17 cellular contexts compared by ENCODE assay signal in the genomic region with DNA sequence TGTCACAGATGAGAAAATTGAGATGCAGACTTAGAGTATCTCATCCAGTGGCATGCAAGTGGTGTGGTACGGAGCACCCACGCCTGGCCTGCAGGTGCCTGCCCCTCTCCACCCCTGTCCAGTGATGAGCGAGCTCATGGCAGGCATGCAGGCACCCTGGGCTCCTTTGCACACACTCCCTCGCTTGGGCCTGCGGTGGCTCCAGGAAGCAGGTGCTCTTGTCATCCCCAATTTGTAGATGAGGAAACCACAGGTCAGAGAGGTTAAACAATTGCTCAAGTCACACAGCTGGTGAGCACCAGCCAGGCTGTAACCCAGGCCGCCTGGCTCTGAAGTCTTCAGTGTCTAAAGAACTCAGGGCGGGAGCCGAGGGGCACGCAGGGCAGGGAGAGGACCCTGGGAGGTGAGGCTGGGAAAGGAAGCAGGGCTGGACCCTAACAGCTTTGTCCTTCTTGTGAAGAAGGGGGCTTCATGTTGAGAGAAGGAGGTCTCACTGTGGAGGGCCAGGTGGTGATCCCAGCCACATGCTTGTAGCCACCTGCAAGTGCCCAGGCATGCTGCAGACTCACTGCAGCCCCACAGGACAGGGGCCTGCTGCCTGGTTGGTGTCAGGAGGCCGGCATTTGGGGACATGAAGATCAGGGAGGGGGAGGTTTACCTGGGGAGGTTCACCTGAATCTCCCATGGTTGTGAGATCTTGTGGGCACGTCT.
"Had no signal": no experiment of that assay in that cellular context is flagged by ENCODE, and none has a peak within 500 bp of the region (broad histone marks: within the 10 kb centered on the region; RNA-seq: fewer than 3 reads in every experiment).

No MANE protein-coding gene starts in this region.

- ATAC-seq: activated CD4-positive, alpha-beta T cell treated with anti-CD3 and anti-CD28 coated beads for 36 hours; body of pancreas; effector memory CD8-positive, alpha-beta T cell; left cardiac atrium; lower lobe of right lung had no signal

- H3K4me2 ChIP-seq: hepatocyte had no signal

- H3K27me3 Mint-ChIP-seq: activated CD4-positive, alpha-beta T cell treated with anti-CD3 and anti-CD28 coated beads for 36 hours; activated naive CD8-positive, alpha-beta T cell treated with anti-CD3 and anti-CD28 coated beads for 36 hours had no signal

- H3K27me3 ChIP-seq: body of pancreas, esophagus squamous epithelium, hepatocyte, upper lobe of right lung had no signal

- H3K9me3 ChIP-seq: body of pancreas, esophagus squamous epithelium, lower lobe of right lung, upper lobe of right lung had no signal

- H3K4me1 Mint-ChIP-seq: activated CD4-positive, alpha-beta T cell treated with anti-CD3 and anti-CD28 coated beads for 36 hours had no signal

- H3K79me2 ChIP-seq: hepatocyte had no signal

- H3K36me3 ChIP-seq: esophagus squamous epithelium, lower lobe of right lung, upper lobe of right lung had no signal

- H3K4me1 ChIP-seq: body of pancreas, lower lobe of right lung had no signal

- H3K36me3 Mint-ChIP-seq: WTC11 had no signal

- H3K27ac ChIP-seq: body of pancreas, esophagus squamous epithelium, hepatocyte, lower lobe of right lung, upper lobe of right lung had no signal

- H3K4me3 ChIP-seq: body of pancreas, esophagus squamous epithelium, hepatocyte, lower lobe of right lung, upper lobe of right lung had no signal

- H3K4me3 Mint-ChIP-seq: activated CD4-positive, alpha-beta T cell treated with anti-CD3 and anti-CD28 coated beads for 36 hours; activated naive CD8-positive, alpha-beta T cell treated with anti-CD3 and anti-CD28 coated beads for 36 hours; effector memory CD8-positive, alpha-beta T cell; nephron; WTC11 had no signal

- DNase-seq: activated CD4-positive, alpha-beta T cell treated with anti-CD3 and anti-CD28 coated beads for 36 hours; activated CD4-positive, alpha-beta T cell treated with anti-CD3 and anti-CD28 coated beads, Interleukin-2, amount 50 U/mL, for 48 hours; activated naive CD8-positive, alpha-beta T cell treated with anti-CD3 and anti-CD28 coated beads for 36 hours; activated T-cell treated with anti-CD3 and anti-CD28 coated beads for 4 hours; body of pancreas; effector memory CD8-positive, alpha-beta T cell; esophagus squamous epithelium; left cardiac atrium; lower lobe of right lung; nucleus accumbens; retina; stimulated activated CD8-positive, alpha-beta memory T cell treated with anti-CD3 and anti-CD28 coated beads, Interleukin-4, amount 100 ng/mL, for 48 hours; stimulated activated naive CD4-positive, alpha-beta T cell; upper lobe of right lung had no signal

- H2AFZ ChIP-seq: hepatocyte had no signal

- H3K27ac Mint-ChIP-seq: activated CD4-positive, alpha-beta T cell treated with anti-CD3 and anti-CD28 coated beads for 36 hours; activated naive CD8-positive, alpha-beta T cell treated with anti-CD3 and anti-CD28 coated beads for 36 hours; effector memory CD8-positive, alpha-beta T cell; nephron; WTC11 had no signal

- H3K9me3 Mint-ChIP-seq: effector memory CD8-positive, alpha-beta T cell; WTC11 had no signal
